Comparison of ENCODE assay signal across 8 cellular contexts in the genomic region with DNA sequence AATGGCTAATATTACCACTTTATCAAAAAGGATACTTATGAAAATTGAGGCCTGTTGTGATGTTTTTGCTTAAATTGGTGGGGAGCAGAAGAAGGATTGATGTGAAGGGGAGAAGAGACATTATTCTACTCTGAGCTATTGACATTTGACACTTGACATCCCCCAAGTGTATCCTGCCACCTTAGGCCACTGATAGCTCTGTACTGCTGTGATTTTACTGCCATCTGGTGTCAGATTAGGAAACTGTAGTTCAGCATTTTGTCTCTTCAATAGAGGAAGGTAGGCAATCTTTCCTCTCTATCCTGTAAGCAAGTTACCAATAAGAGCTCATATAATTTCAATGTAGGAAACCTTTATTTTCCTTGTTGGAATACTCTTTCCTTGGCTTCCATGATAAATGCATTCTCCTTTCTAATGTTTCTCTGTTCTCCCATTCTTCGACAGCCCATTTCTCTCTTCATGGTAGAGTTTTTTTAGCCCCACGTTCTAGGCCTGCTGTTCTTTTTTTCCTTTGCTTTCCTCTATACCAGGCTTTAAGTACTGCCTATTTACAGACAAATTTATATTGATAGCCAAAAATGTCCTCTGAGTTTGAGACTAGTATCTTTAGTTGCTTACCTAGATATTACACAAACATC. TPM values are rescaled to one million over a fixed set of nuclear protein-coding genes. Genes with fewer than 3 reads are reported as not detected.
A peak's percentile ranks its signal among the peaks of the same experiment; 100 is the strongest.
DNase-seq lines count a peak whose midpoint lies in the region; ATAC-seq, FAIRE-seq and TF ChIP-seq lines count a peak whose summit lies in the region.

No MANE protein-coding gene starts in this region.

- no peak overlapping the region for H2BK12ac ChIP-seq in H1 (ENCODE audit: low read depth, low read length)

- H2BK120ac ChIP-seq in H1 (replicated peaks; ENCODE audit: low read depth, low read length): no peak overlapping the region

- no peak for TF ChIP-seq EP300 in H1 (IDR thresholded peaks at IDR 0.05; ENCODE audit: borderline replicate concordance in 1 of 2, low read depth in 2 of 2, low read length in 2 of 2)

- H4K8ac ChIP-seq in H1 (ENCODE audit: extremely low read depth, insufficient read depth, low read length): no peak overlapping the region

- H2BK15ac ChIP-seq in H1 (ENCODE audit: low read length): no peak overlapping the region

- TF ChIP-seq POLR2A in GM12891 (IDR thresholded peaks at IDR 0.05; ENCODE audit: low read depth, low read length) (no peak), H1 (IDR thresholded peaks at IDR 0.05; ENCODE audit: control extremely low read depth in 1 of 2, low read depth in 2 of 2, low read length in 2 of 2) (no peak)

- CTCF ChIA-PET in H1 (lab: Charles Lee; ENCODE audit: partially characterized antibody): interaction anchor here (0.5 to 3.6 kb wide), 45 partner anchors 10 to 1170 kb away, joined by 3 to 20 read pairs (median 3); no protein-coding TSS in a partner anchor

- no peak overlapping the region for H3K14ac ChIP-seq in H1 (ENCODE audit: insufficient read length)

- H4K91ac ChIP-seq in H1 (replicated peaks; ENCODE audit: insufficient read length, low read length): no peak overlapping the region

- ATAC-seq in HG02588 (IDR thresholded peaks at IDR 0.05; ENCODE audit: unreplicated experiment): peak; percentile 79

- DNase-seq in Ammon's horn (ENCODE audit: low spot score): peak; percentile 73
- peak; percentile 5 for DNase-seq in GM12891 (ENCODE audit: insufficient read length, low spot score)
- peak; percentile 79 for DNase-seq in MM.1S
- DNase-seq in RPMI8226: peak; percentile 62
- no peak for DNase-seq in H1 (ENCODE audit: low read depth in 1 of 2, low spot score in 2 of 2)
- peak; percentile 52 for DNase-seq in midbrain (lab: John Stamatoyannopoulos, UW)
- no peak for DNase-seq in OCI-M2 (lab: John Stamatoyannopoulos, UW; ENCODE audit: unreplicated experiment)

- peaks cover 17% of the 10 kb centered on the region for H3K79me2 ChIP-seq in MM.1S (ENCODE audit: low read length)
- peaks cover 0 to 17% of the 10 kb centered on the region in 2 experiments; a peak in 2 of 4 replicates for H3K79me2 ChIP-seq in H1 (ENCODE audit: control insufficient read depth in 1 of 2, insufficient read depth in 2 of 2, low read length in 2 of 2)

- TF ChIP-seq RAD21 in H1 (IDR thresholded peaks at IDR 0.05 in 1 of 2, conservative IDR thresholded peaks at IDR 0.05 in 1 of 2; ENCODE audit: low read depth in 2 of 2, low read length in 2 of 2): peak; percentile 95

- no peak overlapping the region for H3K4ac ChIP-seq in H1 (replicated peaks; ENCODE audit: insufficient read length, low read depth, low read length)

- H3K23ac ChIP-seq in H1 (ENCODE audit: insufficient read length): no peak overlapping the region

- no peak overlapping the region for H3K27ac ChIP-seq in MM.1S (ENCODE audit: low read length)
- H3K27ac ChIP-seq in H1 (ENCODE audit: low read depth, low read length): no peak overlapping the region

- no peak overlapping the region for H2AK5ac ChIP-seq in H1 (ENCODE audit: low read depth, low read length)

- H3K27me3 ChIP-seq in MM.1S (replicated peaks; ENCODE audit: insufficient read depth, low read length): no peaks in the 10 kb centered on the region
- H3K27me3 ChIP-seq in H1 (replicated peaks in 1 of 4; ENCODE audit: control insufficient read depth in 3 of 4, extremely low read depth in 1 of 4, insufficient read depth in 3 of 4, low read length in 3 of 4): no peaks in the 10 kb centered on the region

- no peaks in the 10 kb centered on the region for H3K9me2 ChIP-seq in MM.1S (replicated peaks; ENCODE audit: insufficient read depth, low read length)

- H4K20me1 ChIP-seq in MM.1S (ENCODE audit: insufficient read depth, low read length) (no peaks in the 10 kb centered on the region), H1 (replicated peaks in 1 of 2; ENCODE audit: control insufficient read depth in 1 of 2, insufficient read depth in 2 of 2, low read length in 2 of 2) (no peaks in the 10 kb centered on the region)

- H3K4me1 ChIP-seq in MM.1S (ENCODE audit: low read length): 0 out of 2 replicates have a peak, but pooled peaks cover 2% of the 10 kb centered on the region
- H3K4me1 ChIP-seq in H1 (replicated peaks in 1 of 4; ENCODE audit: control insufficient read depth in 3 of 4, insufficient read depth in 4 of 4, low read length in 3 of 4): peaks cover 0 to 9% (median 5%) of the 10 kb centered on the region in 4 experiments; a peak in 5 of 7 replicates

- H2BK5ac ChIP-seq in H1 (ENCODE audit: low read depth, low read length): no peak overlapping the region

- H3K4me3 ChIP-seq in MM.1S (ENCODE audit: low read length): no peak overlapping the region
- H3K4me3 ChIP-seq in H1 (ENCODE audit: extremely low read depth in 1 of 4, insufficient read depth in 2 of 4, low read depth in 3 of 4, low read length in 4 of 4): no peak overlapping the region

- no peaks in the 10 kb centered on the region for H3K9me3 ChIP-seq in MM.1S (replicated peaks; ENCODE audit: insufficient read depth, low read length)
- H3K9me3 ChIP-seq in H1 (ENCODE audit: insufficient read depth in 2 of 2, low read depth in 1 of 2, low read length in 1 of 2): no peaks in the 10 kb centered on the region

- POLR2A ChIA-PET in H1 (lab: Charles Lee; ENCODE audit: partially characterized antibody): interaction anchor here (0.5 to 1.6 kb wide), 3 partner anchors 10 to 224 kb away, joined by 3 to 6 read pairs (median 3); no protein-coding TSS in a partner anchor

- FAIRE-seq in GM12891 (lab: Jason Lieb, UNC) (peak; percentile 92), H1 (lab: Jason Lieb, UNC) (peak; percentile 48)

- 93% methylated on average over 2 of the region's 2 CpGs; no CpG with 5 or more reads in 1 of the 2 experiments for WGBS in H1 (ENCODE audit: extremely low coverage in 1 of 2, insufficient coverage in 1 of 2, insufficient read length in 1 of 2, insufficient replicate concordance in 2 of 2, low coverage in 1 of 2, low lambda C conversion rate in 2 of 2, missing lambda C conversion rate in 1 of 2), 2 experiments

- no peak overlapping the region for H3K56ac ChIP-seq in H1 (replicated peaks; ENCODE audit: insufficient read length, low read depth, low read length)

- no peak overlapping the region for H3K18ac ChIP-seq in H1 (ENCODE audit: extremely low read depth, low read length)

- no peak overlapping the region for H2AFZ ChIP-seq in MM.1S (ENCODE audit: low read length)
- no peak overlapping the region for H2AFZ ChIP-seq in H1 (ENCODE audit: low read length)

- H2BK20ac ChIP-seq in H1 (ENCODE audit: low read length): no peak overlapping the region

- no peaks in the 10 kb centered on the region; the same call in 1 of the 2 replicates for H3K36me3 ChIP-seq in MM.1S (replicated peaks; ENCODE audit: insufficient read depth, low read length)
- peaks cover 0 to 6% (median 3%) of the 10 kb centered on the region in 4 experiments; a peak in 4 of 8 replicates for H3K36me3 ChIP-seq in H1 (ENCODE audit: control insufficient read depth in 2 of 4, insufficient read depth in 4 of 4, low read length in 3 of 4)

- H3F3A ChIP-seq in MM.1S (ENCODE audit: insufficient read depth, low read length): no peaks in the 10 kb centered on the region

- TF ChIP-seq CTCF in MM.1S (IDR thresholded peaks at IDR 0.05; ENCODE audit: low read length) (peak; percentile 85), H1 (IDR thresholded peaks at IDR 0.05; ENCODE audit: control extremely low read depth in 1 of 3, insufficient read depth in 1 of 3, low read depth in 1 of 3, low read length in 3 of 3) (peak in 2 of 3 experiments; percentile 83 to 86; a peak in 3 of 4 replicates)

- no peaks in the 10 kb centered on the region; the same call in 1 of the 2 replicates for H3K79me1 ChIP-seq in H1 (ENCODE audit: low read depth, low read length)

- H3K9ac ChIP-seq in MM.1S (ENCODE audit: low read length) (no peak overlapping the region), H1 (replicated peaks in 1 of 4; ENCODE audit: extremely low read depth in 1 of 4, low read depth in 3 of 4, low read length in 3 of 4) (no peak overlapping the region)

- no peaks in the 10 kb centered on the region for H3K23me2 ChIP-seq in H1 (ENCODE audit: low read depth, low read length)

- no peak overlapping the region for H3K4me2 ChIP-seq in MM.1S (ENCODE audit: low read depth, low read length)
- H3K4me2 ChIP-seq in H1 (ENCODE audit: insufficient read depth in 1 of 2, low read depth in 2 of 2, low read length in 2 of 2): no peak overlapping the region

- no peak overlapping the region for H4K5ac ChIP-seq in H1 (ENCODE audit: insufficient read length, low read depth, low read length)

TF ChIP-seq in GM12891, 5 proteins besides CTCF, POLR2A, EP300 and RAD21 (continues in another document):
- TF ChIP-seq PAX5 (IDR thresholded peaks at IDR 0.05; ENCODE audit: insufficient read depth, low read length, severe bottlenecking) (no peak), TAF1 (IDR thresholded peaks at IDR 0.05; ENCODE audit: low read depth, low read length) (no peak), POLR2AphosphoS5 (IDR thresholded peaks at IDR 0.05; ENCODE audit: low read depth, low read length) (no peak)

TF ChIP-seq in H1, 55 proteins besides CTCF, POLR2A, EP300 and RAD21:
- TF ChIP-seq SRF (IDR thresholded peaks at IDR 0.05; ENCODE audit: low read depth, low read length) (no peak), SIN3A (conservative IDR thresholded peaks at IDR 0.05 in 1 of 2, IDR thresholded peaks at IDR 0.05 in 1 of 2; ENCODE audit: low read depth in 1 of 2, low read length in 2 of 2) (peak; percentile 39 to 73; a peak in 1 of 4 replicates)
TF ChIP-seq in H1: peak in this region for 1.

RNA-seq across cellular contexts. Expression of a gene that starts 46.3 kb away (rescaled TPM):
- polyA plus RNA-seq in GM12891 (2012; ENCODE audit: low read depth, missing spikeins): 64.9 TPM
- total RNA-seq in H1 (2021; fragmentation: NEBNext Ultra II Directional; extraction: Animal tissue kit (Norgen Biotek cat#: 25700)): 69.6 and 71.6 TPM in 2 replicates
- 31.8 and 34.3 TPM in 2 replicates for polyA plus RNA-seq in H1 (2011; rRNA removed)
- 73.3 TPM for polyA plus RNA-seq in H1 (2011; cell fraction: cytosol; rRNA removed)
- 20.0 TPM for polyA plus RNA-seq in H1 (2011; cell fraction: nucleus; rRNA removed)
- polyA plus RNA-seq in H1 (2012, experiment 1 of 2): 49.5 to 67.3 TPM (median 56.4 TPM) in 4 replicates
- polyA plus RNA-seq in H1 (2012, experiment 2 of 2): 8.5 TPM
- polyA plus RNA-seq in H1 (2013, experiment 1 of 2): 73.3 TPM
- 72.0 TPM for polyA plus RNA-seq in H1 (2013, experiment 2 of 2)
- polyA minus RNA-seq in H1 (2011; rRNA and poly(A)+ RNA removed): 28.4 and 47.7 TPM in 2 replicates
- 21.7 TPM for polyA minus RNA-seq in H1 (2011; cell fraction: cytosol; rRNA and poly(A)+ RNA removed)
- polyA minus RNA-seq in H1 (2011; cell fraction: nucleus; rRNA and poly(A)+ RNA removed): 44.5 TPM

RNA-seq across cellular contexts. Expression of a gene that starts 46.4 kb away (rescaled TPM):
- polyA plus RNA-seq in GM12891 (2012; ENCODE audit: low read depth, missing spikeins): 66.0 TPM
- total RNA-seq in H1 (2021; fragmentation: NEBNext Ultra II Directional; extraction: Animal tissue kit (Norgen Biotek cat#: 25700)): 52.5 and 55.9 TPM in 2 replicates
- polyA plus RNA-seq in H1 (2011; rRNA removed): 12.9 and 22.0 TPM in 2 replicates
- polyA plus RNA-seq in H1 (2011; cell fraction: cytosol; rRNA removed): 23.9 TPM
- 138 TPM for polyA plus RNA-seq in H1 (2011; cell fraction: nucleus; rRNA removed)
- 39.8 to 77.5 TPM (median 62.2 TPM) in 4 replicates for polyA plus RNA-seq in H1 (2012, experiment 1 of 2)
- polyA plus RNA-seq in H1 (2012, experiment 2 of 2): 7.2 TPM
- polyA plus RNA-seq in H1 (2013, experiment 1 of 2): 136 TPM
- polyA plus RNA-seq in H1 (2013, experiment 2 of 2): 128 TPM
- polyA minus RNA-seq in H1 (2011; rRNA and poly(A)+ RNA removed): 12.1 and 13.1 TPM in 2 replicates
- 14.5 TPM for polyA minus RNA-seq in H1 (2011; cell fraction: cytosol; rRNA and poly(A)+ RNA removed)
- 42.6 TPM for polyA minus RNA-seq in H1 (2011; cell fraction: nucleus; rRNA and poly(A)+ RNA removed)

Comparison
In these comparisons a context has a peak if more than half of its experiments do, and no peak if none do; other contexts are left out.
1. DNase-seq: peak in Ammon's horn (single experiment), GM12891 (single experiment), MM.1S (single experiment), RPMI8226 (single experiment) and midbrain (single experiment); none in H1 (0 of 2) and OCI-M2 (single experiment).